1 cellular context compared by ENCODE assay signal in the genomic region with DNA sequence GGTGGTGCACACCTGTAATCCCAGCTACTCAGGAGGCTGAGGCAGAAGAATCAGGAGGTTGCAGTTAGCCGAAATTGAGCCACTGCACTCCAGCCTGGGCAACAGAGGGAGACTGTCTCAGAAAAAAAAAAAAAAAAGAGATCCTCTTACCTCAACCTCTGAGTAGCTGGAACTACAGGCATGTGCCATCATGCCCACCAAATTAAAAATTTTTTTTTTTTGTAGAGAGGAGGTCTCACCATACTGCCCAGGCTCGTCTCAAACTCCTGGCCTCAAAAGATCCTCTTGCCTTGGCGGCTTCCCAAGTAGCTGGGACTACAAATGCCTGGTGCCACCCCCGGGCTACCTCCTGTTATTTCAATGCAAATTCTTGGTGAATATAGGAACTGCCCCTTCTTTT.
TF ChIP-seq lines count a peak whose summit lies in the region.

No MANE protein-coding gene starts in this region.

TF ChIP-seq in endothelial cell of umbilical vein, 7 proteins besides CTCF, POLR2A, EP300 and RAD21:
- TF ChIP-seq, protein P1, sequence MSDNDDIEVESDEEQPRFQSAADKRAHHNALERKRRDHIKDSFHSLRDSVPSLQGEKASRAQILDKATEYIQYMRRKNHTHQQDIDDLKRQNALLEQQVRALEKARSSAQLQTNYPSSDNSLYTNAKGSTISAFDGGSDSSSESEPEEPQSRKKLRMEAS (IDR thresholded peaks at IDR 0.05; ENCODE audit: insufficient read depth, insufficient read length): no peak
